ENCODE assay signal across 8 cellular contexts in the genomic region with DNA sequence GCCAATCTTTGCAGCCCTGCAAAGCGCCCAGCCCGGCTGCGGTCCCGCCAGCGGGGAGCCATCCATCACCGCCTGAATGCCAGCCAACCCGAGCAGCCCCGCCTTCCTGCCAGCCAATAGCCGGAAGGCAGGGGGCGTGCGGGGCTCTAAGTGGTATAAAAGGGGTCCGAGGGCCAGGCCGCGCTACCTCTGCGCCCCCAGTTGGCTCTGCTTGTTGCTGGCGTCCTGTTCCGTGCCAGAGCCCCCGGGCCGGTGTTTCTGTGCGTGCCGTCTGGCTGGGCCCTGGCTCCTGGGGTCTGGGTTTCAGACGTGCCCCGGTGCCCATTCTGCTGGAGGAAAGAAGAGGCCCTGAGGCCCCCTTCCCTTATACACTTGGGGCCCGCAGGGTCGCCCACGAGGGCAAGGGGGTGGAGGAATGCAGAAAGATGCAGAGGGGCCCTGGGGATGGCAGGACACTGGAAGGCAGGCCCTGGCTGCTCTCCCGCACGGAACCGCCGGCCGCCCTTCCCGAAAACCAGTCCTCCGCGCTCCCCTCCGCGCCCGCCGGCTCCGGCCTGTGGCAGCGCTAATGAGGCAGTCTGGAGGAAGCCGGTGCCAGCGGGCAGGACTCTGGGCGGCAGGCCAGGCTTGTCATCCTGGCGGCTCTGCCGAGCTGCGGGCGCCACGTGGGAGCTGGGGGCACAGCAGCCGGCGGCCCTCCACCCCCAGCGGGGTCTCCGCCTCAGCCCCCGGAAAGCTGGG. TPM values are rescaled to one million over a fixed set of nuclear protein-coding genes. Genes with fewer than 3 reads are reported as not detected.
DNase-seq lines count a peak whose midpoint lies in the region; ATAC-seq and TF ChIP-seq lines count a peak whose summit lies in the region.

No MANE protein-coding gene starts in this region.

- H4K20me1 ChIP-seq in DND-41 (ENCODE audit: insufficient read depth, low read length): peaks cover 10% of the 10 kb centered on the region
- H4K20me1 ChIP-seq in SK-N-SH (ENCODE audit: insufficient read depth): no peaks in the 10 kb centered on the region

- peaks cover 46% of the 10 kb centered on the region for H3F3A ChIP-seq in SK-N-SH (replicated peaks; ENCODE audit: insufficient read depth)

- H3K27me3 ChIP-seq in DND-41 (ENCODE audit: insufficient read depth, low read length, poor library complexity): peaks cover 35% of the 10 kb centered on the region
- no peaks in the 10 kb centered on the region for H3K27me3 ChIP-seq in SK-N-SH (ENCODE audit: insufficient read depth)
- no peaks in the 10 kb centered on the region for H3K27me3 ChIP-seq in right atrium auricular region
- H3K27me3 ChIP-seq in parathyroid adenoma (ENCODE audit: control insufficient read depth, insufficient read depth, low read length): no peaks in the 10 kb centered on the region

- CTCF ChIA-PET in SK-N-SH (lab: Yijun Ruan, JAX): interaction anchor here (0.5 to 31.3 kb wide), 10 partner anchors 8 to 107 kb away, joined by 3 to 1752 read pairs (median 6); a partner anchor contains a TSS

- TF ChIP-seq EP300 in SK-N-SH (IDR thresholded peaks at IDR 0.05; ENCODE audit: borderline replicate concordance in 1 of 2, low read depth in 1 of 2, low read length in 1 of 2): peak; percentile 39 to 51; a peak in 3 of 4 replicates

- TF ChIP-seq CTCF in DND-41 (IDR thresholded peaks at IDR 0.05; ENCODE audit: borderline replicate concordance, extremely low read depth, low read length, poor library complexity, severe bottlenecking) (no peak), NB4 (IDR thresholded peaks at IDR 0.05; ENCODE audit: low read depth, low read length) (no peak), SK-N-SH (IDR thresholded peaks at IDR 0.05) (peak; percentile 48), right atrium auricular region (IDR thresholded peaks at IDR 0.05) (no peak), parathyroid adenoma (IDR thresholded peaks at IDR 0.05) (peak; percentile 40)

- POLR2A ChIA-PET in SK-N-SH (lab: Yijun Ruan, JAX): interaction anchor here (0.8 to 1.0 kb wide), 2 partner anchors 8 to 12 kb away, joined by 4 to 7 read pairs; no protein-coding TSS in a partner anchor

- WGBS in SK-N-SH (ENCODE audit: low lambda C conversion rate): 5% methylated on average over 20 of the region's 53 CpGs

- no peaks in the 10 kb centered on the region for H3K79me2 ChIP-seq in DND-41 (ENCODE audit: insufficient read depth, low read length)
- H3K79me2 ChIP-seq in SK-N-SH (ENCODE audit: insufficient read depth): no peaks in the 10 kb centered on the region
- no peaks in the 10 kb centered on the region for H3K79me2 ChIP-seq in parathyroid adenoma

- H3K4me3 ChIP-seq in DND-41 (ENCODE audit: low read depth in 1 of 2, low read length in 2 of 2) (no peak overlapping the region), NB4 (ENCODE audit: low read depth, low read length) (peak overlapping the region; percentile 43), SK-N-SH (ENCODE audit: low read depth in 2 of 2, low read length in 1 of 2) (peak overlapping the region; percentile 43 to 78), right atrium auricular region (peak overlapping the region; percentile 33 to 60), parathyroid adenoma (ENCODE audit: low read depth, low read length) (peak overlapping the region; percentile 41)

- TF ChIP-seq RAD21 in SK-N-SH (IDR thresholded peaks at IDR 0.05; ENCODE audit: low read length): peak; percentile 37

- no peak overlapping the region for H2AFZ ChIP-seq in DND-41 (ENCODE audit: low read depth, low read length)
- H2AFZ ChIP-seq in SK-N-SH (ENCODE audit: low read depth): peak overlapping the region; percentile 95; the same call in 1 of the 2 replicates
- peak overlapping the region; percentile 88 for H2AFZ ChIP-seq in parathyroid adenoma

- TF ChIP-seq POLR2A in NB4 (IDR thresholded peaks at IDR 0.05; ENCODE audit: extremely low read depth, insufficient read length): peak; percentile 51

- H3K9me3 ChIP-seq in DND-41 (ENCODE audit: insufficient read depth, low read length, severe bottlenecking): no peaks in the 10 kb centered on the region
- H3K9me3 ChIP-seq in SK-N-SH: no peaks in the 10 kb centered on the region
- H3K9me3 ChIP-seq in right atrium auricular region: no peaks in the 10 kb centered on the region
- no peaks in the 10 kb centered on the region for H3K9me3 ChIP-seq in parathyroid adenoma (ENCODE audit: control insufficient read depth, low read length)

- no peak overlapping the region for H3K27ac ChIP-seq in DND-41 (ENCODE audit: low read length)
- H3K27ac ChIP-seq in SK-N-SH (ENCODE audit: low read depth in 2 of 2, low read length in 1 of 2): peak overlapping the region; percentile 68 to 88
- peak overlapping the region; percentile 84 to 88 for H3K27ac ChIP-seq in right atrium auricular region
- peak overlapping the region; percentile 82 for H3K27ac ChIP-seq in parathyroid adenoma

- ATAC-seq in DND-41 (ENCODE audit: insufficient read depth, low read depth) (no peak), HG03196 (IDR thresholded peaks at IDR 0.05; ENCODE audit: unreplicated experiment) (no peak)

- H3K9ac ChIP-seq in DND-41 (ENCODE audit: low read depth, low read length): peak overlapping the region; percentile 9; the same call in 1 of the 2 replicates
- peak overlapping the region; percentile 47; the same call in 1 of the 2 replicates for H3K9ac ChIP-seq in SK-N-SH
- no peak overlapping the region for H3K9ac ChIP-seq in parathyroid adenoma

- H3K4me2 ChIP-seq in DND-41 (ENCODE audit: insufficient read depth, low read length): peak overlapping the region; percentile 91
- peak overlapping the region; percentile 100 for H3K4me2 ChIP-seq in SK-N-SH
- H3K4me2 ChIP-seq in parathyroid adenoma (ENCODE audit: low read length): peak overlapping the region; percentile 51

- no peaks in the 10 kb centered on the region for H3K9me2 ChIP-seq in SK-N-SH

- H3K4me1 ChIP-seq in DND-41 (ENCODE audit: insufficient read depth, low read length) (peaks cover 30% of the 10 kb centered on the region), SK-N-SH (ENCODE audit: control insufficient read depth in 1 of 2, insufficient read depth in 2 of 2, low read depth in 1 of 2, low read length in 1 of 2) (peaks cover 25 to 33% of the 10 kb centered on the region in 2 experiments; a peak in 3 of 4 replicates), right atrium auricular region (peaks cover 0 to 41% of the 10 kb centered on the region in 2 donors), parathyroid adenoma (peaks cover 28% of the 10 kb centered on the region)

- DNase-seq in DND-41 (no peak), NB4 (ENCODE audit: low read depth) (peak; percentile 83), SK-N-SH (peak; percentile 94), astrocyte of the hippocampus (ENCODE audit: low read depth, low spot score) (peak; percentile 95), right atrium auricular region (ENCODE audit: low spot score) (peak; percentile 80), NK-92 (lab: John Stamatoyannopoulos, UW; ENCODE audit: unreplicated experiment) (no peak)

- no peaks in the 10 kb centered on the region for H3K36me3 ChIP-seq in DND-41 (ENCODE audit: insufficient read depth, low read length)
- H3K36me3 ChIP-seq in SK-N-SH (replicated peaks in 1 of 2; ENCODE audit: control insufficient read depth in 1 of 2, insufficient read depth in 2 of 2, low read length in 1 of 2): no peaks in the 10 kb centered on the region
- no peaks in the 10 kb centered on the region for H3K36me3 ChIP-seq in right atrium auricular region
- H3K36me3 ChIP-seq in parathyroid adenoma (ENCODE audit: control insufficient read depth, insufficient read depth, low read length): no peaks in the 10 kb centered on the region

TF ChIP-seq in SK-N-SH, 30 proteins besides CTCF, POLR2A, EP300 and RAD21 (continues in another document):
- TF ChIP-seq NFIC (IDR thresholded peaks at IDR 0.05; ENCODE audit: borderline replicate concordance): peak; percentile 79
- no peak for TF ChIP-seq NRF1 (IDR thresholded peaks at IDR 0.05; ENCODE audit: low read depth, low read length)
- no peak for TF ChIP-seq FOXM1 (IDR thresholded peaks at IDR 0.05; ENCODE audit: low read depth)
- TF ChIP-seq CHD2 (IDR thresholded peaks at IDR 0.05; ENCODE audit: low read length, partially characterized antibody): peak; percentile 40
- TF ChIP-seq, protein P1, sequence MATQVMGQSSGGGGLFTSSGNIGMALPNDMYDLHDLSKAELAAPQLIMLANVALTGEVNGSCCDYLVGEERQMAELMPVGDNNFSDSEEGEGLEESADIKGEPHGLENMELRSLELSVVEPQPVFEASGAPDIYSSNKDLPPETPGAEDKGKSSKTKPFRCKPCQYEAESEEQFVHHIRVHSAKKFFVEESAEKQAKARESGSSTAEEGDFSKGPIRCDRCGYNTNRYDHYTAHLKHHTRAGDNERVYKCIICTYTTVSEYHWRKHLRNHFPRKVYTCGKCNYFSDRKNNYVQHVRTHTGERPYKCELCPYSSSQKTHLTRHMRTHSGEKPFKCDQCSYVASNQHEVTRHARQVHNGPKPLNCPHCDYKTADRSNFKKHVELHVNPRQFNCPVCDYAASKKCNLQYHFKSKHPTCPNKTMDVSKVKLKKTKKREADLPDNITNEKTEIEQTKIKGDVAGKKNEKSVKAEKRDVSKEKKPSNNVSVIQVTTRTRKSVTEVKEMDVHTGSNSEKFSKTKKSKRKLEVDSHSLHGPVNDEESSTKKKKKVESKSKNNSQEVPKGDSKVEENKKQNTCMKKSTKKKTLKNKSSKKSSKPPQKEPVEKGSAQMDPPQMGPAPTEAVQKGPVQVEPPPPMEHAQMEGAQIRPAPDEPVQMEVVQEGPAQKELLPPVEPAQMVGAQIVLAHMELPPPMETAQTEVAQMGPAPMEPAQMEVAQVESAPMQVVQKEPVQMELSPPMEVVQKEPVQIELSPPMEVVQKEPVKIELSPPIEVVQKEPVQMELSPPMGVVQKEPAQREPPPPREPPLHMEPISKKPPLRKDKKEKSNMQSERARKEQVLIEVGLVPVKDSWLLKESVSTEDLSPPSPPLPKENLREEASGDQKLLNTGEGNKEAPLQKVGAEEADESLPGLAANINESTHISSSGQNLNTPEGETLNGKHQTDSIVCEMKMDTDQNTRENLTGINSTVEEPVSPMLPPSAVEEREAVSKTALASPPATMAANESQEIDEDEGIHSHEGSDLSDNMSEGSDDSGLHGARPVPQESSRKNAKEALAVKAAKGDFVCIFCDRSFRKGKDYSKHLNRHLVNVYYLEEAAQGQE (IDR thresholded peaks at IDR 0.05; ENCODE audit: low read depth, low read length): no peak
- peak; percentile 98 for TF ChIP-seq MXI1 (IDR thresholded peaks at IDR 0.05; ENCODE audit: low read depth, low read length)

RNA-seq across cellular contexts. Expression of a gene that starts 14.0 kb away (rescaled TPM):
- 31.2 and 36.9 TPM in 2 replicates for polyA plus RNA-seq in SK-N-SH (2012; rRNA removed)
- polyA plus RNA-seq in SK-N-SH (2012; cell fraction: cytosol; rRNA removed): 35.6 and 43.6 TPM in 2 replicates
- polyA plus RNA-seq in SK-N-SH (2012; cell fraction: nucleus; rRNA removed): 29.6 and 30.5 TPM in 2 replicates
- total RNA-seq in right atrium auricular region: 10 to 100 TPM; 43.5 to 48.1 TPM

RNA-seq across cellular contexts. Expression of a gene that starts 24.6 kb away (rescaled TPM):
- 159 and 174 TPM in 2 replicates for polyA plus RNA-seq in SK-N-SH (2012; rRNA removed)
- polyA plus RNA-seq in SK-N-SH (2012; cell fraction: cytosol; rRNA removed): 128 and 192 TPM in 2 replicates
- polyA plus RNA-seq in SK-N-SH (2012; cell fraction: nucleus; rRNA removed): 135 and 166 TPM in 2 replicates
- 100 to 1,000 TPM; 271 to 418 TPM for total RNA-seq in right atrium auricular region

RNA-seq across cellular contexts. Expression of a gene that starts 52.7 kb away (rescaled TPM):
- 208 and 288 TPM in 2 replicates for polyA plus RNA-seq in SK-N-SH (2012; rRNA removed)
- 77.8 and 94.7 TPM in 2 replicates for polyA plus RNA-seq in SK-N-SH (2012; cell fraction: cytosol; rRNA removed)
- 1,862 and 2,736 TPM in 2 replicates for polyA plus RNA-seq in SK-N-SH (2012; cell fraction: nucleus; rRNA removed)
- total RNA-seq in right atrium auricular region: 10 to 100 TPM; 37.9 to 45.4 TPM

Comparison
In these comparisons a context has a peak if more than half of its experiments do, and no peak if none do; other contexts are left out.
1. DNase-seq: peak in NB4 (single experiment), SK-N-SH (single experiment), astrocyte of the hippocampus (single experiment) and right atrium auricular region (single experiment); none in DND-41 (single experiment) and NK-92 (single experiment).
2. H3K4me3 ChIP-seq: peak in NB4 (single experiment), SK-N-SH (2 of 2), right atrium auricular region (2 of 2) and parathyroid adenoma (single experiment); none in DND-41 (0 of 2).
3. CTCF ChIP-seq: peak in SK-N-SH (single experiment) and parathyroid adenoma (single experiment); none in DND-41 (single experiment), NB4 (single experiment) and right atrium auricular region (0 of 2).
4. Peak in every context shown above with its lines, with median percentiles within 50 percentile points of each other: H3K4me2 ChIP-seq.